In the genomic region with DNA sequence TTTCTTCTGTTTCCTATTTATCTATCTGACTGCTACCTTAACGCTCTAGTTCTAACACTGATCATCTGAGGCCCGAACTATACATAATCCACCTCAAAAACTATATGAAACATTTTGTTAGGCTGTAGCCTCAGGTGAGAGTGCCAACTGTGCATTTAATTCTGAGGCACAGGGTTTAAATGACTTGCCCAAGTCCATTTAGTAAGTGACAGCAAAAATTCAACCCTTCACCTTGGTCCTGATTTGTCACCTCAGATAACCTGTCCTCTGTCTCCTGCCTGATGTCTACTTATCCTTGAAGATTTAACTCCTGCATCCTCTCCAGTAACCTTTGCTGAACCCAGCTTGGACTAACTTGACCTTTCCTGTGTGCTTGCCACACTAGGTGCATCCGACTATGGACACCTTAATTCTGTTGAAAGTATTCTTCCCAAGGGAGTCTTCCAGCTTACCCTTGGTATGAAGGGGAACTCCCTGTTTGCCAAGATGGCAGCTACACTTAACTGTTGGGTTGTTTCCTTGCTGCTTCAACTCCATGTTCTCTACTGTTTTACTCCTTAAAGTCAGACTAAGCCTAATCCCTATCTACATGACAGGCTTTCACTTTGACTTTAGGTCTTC, we compare ENCODE assay signal across 16 cellular contexts. TPM values are rescaled to one million over a fixed set of nuclear protein-coding genes. Genes with fewer than 3 reads are reported as not detected.
A peak's percentile ranks its signal among the peaks of the same experiment; 100 is the strongest.
DNase-seq lines count a peak whose midpoint lies in the region; ATAC-seq and TF ChIP-seq lines count a peak whose summit lies in the region.
"Had no signal": no experiment of that assay in that cellular context is flagged by ENCODE, and none has a peak within 500 bp of the region (broad histone marks: within the 10 kb centered on the region; RNA-seq: fewer than 3 reads in every experiment).

No MANE protein-coding gene starts in this region.

- in situ Hi-C loops in Panc1 (cut with HindIII; ENCODE audit: low pct_unique_long_range_greater_than_20kb, low sequenced_read_pairs), result no loop called here

- H3K4me3 ChIP-seq in heart right ventricle, result no peak overlapping the region
- no peak overlapping the region for H3K4me3 ChIP-seq in Panc1 (ENCODE audit: low read depth in 2 of 2, low read length in 2 of 2)

- intact Hi-C loops in heart right ventricle (cut with DNase I), result no loop called here
- intact Hi-C loops in Right ventricle myocardium inferior (cut with DNase I), result no loop called here
- intact Hi-C loops in Panc1 (cut with micrococcal nuclease; ENCODE audit: unreplicated experiment), result no loop called here

- H3K27me3 ChIP-seq in heart right ventricle (no peaks in the 10 kb centered on the region), Panc1 (ENCODE audit: control insufficient read depth, insufficient read depth, low read length) (no peaks in the 10 kb centered on the region)

- H3K9me3 ChIP-seq in heart right ventricle (no peaks in the 10 kb centered on the region), Panc1 (ENCODE audit: control insufficient read depth, insufficient read depth, low read depth, low read length) (no peaks in the 10 kb centered on the region)

- H3K36me3 ChIP-seq in heart right ventricle, result peaks cover 0 to 86% (median 0%) of the 10 kb centered on the region in 9 donors
- peaks cover 2% of the 10 kb centered on the region for H3K36me3 ChIP-seq in Panc1 (ENCODE audit: control insufficient read depth, insufficient read depth, low read length)

- H3K4me1 ChIP-seq in heart right ventricle, result peaks cover 0 to 20% (median 6%) of the 10 kb centered on the region in 9 donors
- H3K4me1 ChIP-seq in Panc1 (ENCODE audit: control insufficient read depth, insufficient read depth, low read length), result no peaks in the 10 kb centered on the region; the same call in 1 of the 2 replicates

- H3K36me3 Mint-ChIP-seq in type B pancreatic cell, result peaks cover 11% of the 10 kb centered on the region

- POLR2A ChIA-PET in Panc1 (lab: Charles Lee), result no interaction called here

- no TSS peak for BruUV-seq in Panc1 (replicated peaks; lab: Mats Ljungman, UMichigan)

- no peaks in the 10 kb centered on the region for H3K4me1 Mint-ChIP-seq in type B pancreatic cell (ENCODE audit: unreplicated experiment)

- peak overlapping the region; percentile 14 for H3K27ac Mint-ChIP-seq in type B pancreatic cell

- H3K27ac ChIP-seq in heart right ventricle (peak overlapping the region in 3 of 10 donors; percentile 8 to 40 (median 34)), Panc1 (ENCODE audit: low read length) (no peak overlapping the region)

- DNase-seq in heart right ventricle, result no peak
- DNase-seq in Right ventricle myocardium inferior (ENCODE audit: missing footprints), result no peak
- DNase-seq in Panc1 (ENCODE audit: low read depth, low spot score), result no peak
- DNase-seq in type B pancreatic cell (ENCODE audit: extremely low spot score, unreplicated experiment), result no peak
- DNase-seq: activated CD8-positive, alpha-beta memory T cell treated with anti-CD3 and anti-CD28 coated beads for 24 hours; activated effector memory CD4-positive, alpha-beta T cell treated with Interleukin-2 at 50 U/mL for 16 hours; effector CD4-positive, alpha-beta T cell; foreskin fibroblast; KBM-7; mesendoderm; NCI-H345; occipital lobe had no signal

- H3K4me3 Mint-ChIP-seq in type B pancreatic cell, result no peak overlapping the region

- 64 to 65% methylated on average over 3 of the region's 3 CpGs for WGBS in heart right ventricle, 2 donors

- no peak for TF ChIP-seq CTCF in heart right ventricle (IDR thresholded peaks at IDR 0.05)
- TF ChIP-seq CTCF in Panc1 (IDR thresholded peaks at IDR 0.05), result no peak
- no peak for TF ChIP-seq CTCF in type B pancreatic cell (conservative IDR thresholded peaks at IDR 0.05)

- CTCF ChIA-PET in Panc1 (lab: Charles Lee), result no interaction called here

- H3K27me3 Mint-ChIP-seq in type B pancreatic cell, result no peaks in the 10 kb centered on the region

- ATAC-seq in heart right ventricle, result peak in 6 of 8 donors; percentile 4 to 52 (median 20)
- no peak for ATAC-seq in Right ventricle myocardium inferior
- ATAC-seq in Panc1, result peak; percentile 44; the same call in 1 of the 2 replicates
- ATAC-seq in esophagus mucosa, result peak; percentile 19
- no peak for ATAC-seq in HG03039 (IDR thresholded peaks at IDR 0.05; ENCODE audit: unreplicated experiment)
- ATAC-seq in HG02763 (IDR thresholded peaks at IDR 0.05; ENCODE audit: unreplicated experiment), result no peak
- ATAC-seq in HG02981 (IDR thresholded peaks at IDR 0.05; ENCODE audit: unreplicated experiment), result no peak

- no peaks in the 10 kb centered on the region for H3K9me3 Mint-ChIP-seq in type B pancreatic cell

RNA-seq across cellular contexts. Expression of a gene that starts 23.5 kb away (rescaled TPM):
- total RNA-seq in heart right ventricle, result 10 to 100 TPM in 6 of 10 donors, 1 to 10 TPM in 4; 8.2 to 25.2 (median 12.9) TPM
- polyA plus RNA-seq in heart right ventricle, result 10 to 100 TPM in 1 of 2 donors, 1 to 10 TPM in 1; 5.8 to 14.0 TPM
- total RNA-seq in Right ventricle myocardium inferior, result 21.9 TPM
- total RNA-seq in Panc1 (2021; ENCODE audit: unreplicated experiment), result 3.3 TPM
- polyA plus RNA-seq in Panc1 (2012; ENCODE audit: insufficient read length), result 2.0 TPM
- 1.6 TPM for total RNA-seq in esophagus mucosa
- 4.2 and 4.7 TPM in 2 replicates for total RNA-seq in type B pancreatic cell (ENCODE audit: low replicate concordance)

Comparison
In these comparisons a context has a peak if more than half of its experiments do, and no peak if none do; other contexts are left out.
1. ATAC-seq: peak in heart right ventricle (6 of 8), Panc1 (single experiment) and esophagus mucosa (single experiment); none in Right ventricle myocardium inferior (single experiment), HG03039 (single experiment), HG02763 (single experiment) and HG02981 (single experiment).